14 cellular contexts compared by ENCODE assay signal in genomic region chr10:125911145-125911544, GRCh38. TPM values are rescaled to one million over a fixed set of nuclear protein-coding genes. Genes with fewer than 3 reads are reported as not detected.
DNase-seq lines count a peak whose midpoint lies in the region; ATAC-seq, FAIRE-seq and TF ChIP-seq lines count a peak whose summit lies in the region.
"Had no signal": no experiment of that assay in that cellular context is flagged by ENCODE, and none has a peak within 500 bp of the region (broad histone marks: within the 10 kb centered on the region; RNA-seq: fewer than 3 reads in every experiment).

No MANE protein-coding gene starts in this region.

- H3K27ac Mint-ChIP-seq in Caco-2 (ENCODE audit: unreplicated experiment): no peak overlapping the region
- H3K27ac Mint-ChIP-seq: CD4-positive, CD25-positive, alpha-beta regulatory T cell had no signal

- 43 to 44% methylated on average over 10 of the region's 10 CpGs for WGBS in pancreas, 2 donors
- 74 to 84% methylated on average over 10 of the region's 10 CpGs for WGBS in aorta, 2 donors

- no peaks in the 10 kb centered on the region for H3K27me3 Mint-ChIP-seq in Caco-2 (ENCODE audit: insufficient read depth, unreplicated experiment)

- H3K27me3 ChIP-seq in Caco-2 (replicated peaks; ENCODE audit: control insufficient read depth, insufficient read depth, low read length) (no peaks in the 10 kb centered on the region), colonic mucosa (no peaks in the 10 kb centered on the region), pancreas (no peaks in the 10 kb centered on the region), aorta (ENCODE audit: control insufficient read depth in 1 of 2, insufficient read depth in 2 of 2, low read length in 1 of 2) (peaks cover 0 to 2% of the 10 kb centered on the region in 2 donors)
- H3K27me3 ChIP-seq: BLaER1 treated with 17β-estradiol and CSF1 and Interleukin-3, amounts not matched to agents 10 nM and 100 nM had no signal

- intact Hi-C loops in Caco-2 (cut with micrococcal nuclease; ENCODE audit: unreplicated experiment) (no loop called here), colonic mucosa (cut with DNase I) (no loop called here), pancreas (cut with DNase I) (no loop called here), aorta (cut with DNase I) (no loop called here)

- H3K4me3 Mint-ChIP-seq in Caco-2 (ENCODE audit: unreplicated experiment): peak overlapping the region; percentile 50
- H3K4me3 Mint-ChIP-seq: CD4-positive, CD25-positive, alpha-beta regulatory T cell had no signal

- H3K4me3 ChIP-seq in Caco-2 (ENCODE audit: low read depth, low read length): no peak overlapping the region
- H3K4me3 ChIP-seq in colonic mucosa: no peak overlapping the region
- no peak overlapping the region for H3K4me3 ChIP-seq in pancreas
- H3K4me3 ChIP-seq in aorta (ENCODE audit: low read length in 2 of 2): no peak overlapping the region
- H3K4me3 ChIP-seq: BLaER1 treated with 17β-estradiol and CSF1 and Interleukin-3, amounts not matched to agents 10 nM and 100 nM had no signal

- FAIRE-seq in pancreas (lab: Jason Lieb, UNC): no peak
- FAIRE-seq: GM18507 had no signal

- no peaks in the 10 kb centered on the region for H3K36me3 Mint-ChIP-seq in Caco-2 (ENCODE audit: insufficient read depth, unreplicated experiment)
- H3K36me3 Mint-ChIP-seq: CD4-positive, CD25-positive, alpha-beta regulatory T cell had no signal

- no TSS peak for BruUV-seq in Caco-2 (replicated peaks; lab: Mats Ljungman, UMichigan)

- CTCF ChIA-PET in Caco-2 (lab: Charles Lee): no interaction called here

- DNase-seq in Caco-2 (no peak), colonic mucosa (peak; percentile 52), pancreas (peak in 1 of 6 donors; percentile 39), aorta (no peak), putamen (ENCODE audit: low spot score) (no peak), NCI-H69 (lab: John Stamatoyannopoulos, UW) (no peak)
- DNase-seq: ACHN; Calu3; CD4-positive, CD25-positive, alpha-beta regulatory T cell; DMS 273 treated with DMSO at 0.1 percent for 48 hours; H7 had no signal

- POLR2A ChIA-PET in Caco-2 (lab: Charles Lee): no interaction called here

- peaks cover 5% of the 10 kb centered on the region for H3K4me1 ChIP-seq in Caco-2
- H3K4me1 ChIP-seq in colonic mucosa: no peaks in the 10 kb centered on the region
- H3K4me1 ChIP-seq in pancreas: peaks cover 7 to 27% (median 8%) of the 10 kb centered on the region in 3 donors
- H3K4me1 ChIP-seq in aorta (ENCODE audit: control insufficient read depth in 1 of 2, insufficient read depth in 2 of 2, low read length in 2 of 2): no peaks in the 10 kb centered on the region
- H3K4me1 ChIP-seq: BLaER1 treated with 17β-estradiol and CSF1 and Interleukin-3, amounts not matched to agents 10 nM and 100 nM had no signal

- H3K9ac ChIP-seq in colonic mucosa (ENCODE audit: low read depth in 2 of 2, low read length in 2 of 2): no peak overlapping the region
- H3K9ac ChIP-seq: BLaER1 treated with 17β-estradiol and CSF1 and Interleukin-3, amounts not matched to agents 10 nM and 100 nM had no signal

- H3K4me1 Mint-ChIP-seq in Caco-2 (ENCODE audit: low read depth, unreplicated experiment): peaks cover 19% of the 10 kb centered on the region
- H3K4me1 Mint-ChIP-seq: CD4-positive, CD25-positive, alpha-beta regulatory T cell had no signal

- TF ChIP-seq CTCF in Caco-2 (IDR thresholded peaks at IDR 0.05; ENCODE audit: insufficient read depth in 1 of 2, low read depth in 1 of 2, low read length in 1 of 2, severe bottlenecking in 1 of 2, unreplicated experiment in 1 of 2) (no peak), colonic mucosa (IDR thresholded peaks at IDR 0.05) (no peak), pancreas (IDR thresholded peaks at IDR 0.05) (no peak)

- H3K9me3 ChIP-seq in Caco-2: no peaks in the 10 kb centered on the region
- no peaks in the 10 kb centered on the region for H3K9me3 ChIP-seq in colonic mucosa
- no peaks in the 10 kb centered on the region for H3K9me3 ChIP-seq in pancreas
- H3K9me3 ChIP-seq in aorta (ENCODE audit: control insufficient read depth, low read length): peaks cover 4% of the 10 kb centered on the region
- H3K9me3 ChIP-seq: BLaER1 treated with 17β-estradiol and CSF1 and Interleukin-3, amounts not matched to agents 10 nM and 100 nM had no signal

- ATAC-seq in pancreas: peak; percentile 49 to 70 (median 58)
- ATAC-seq in aorta (ENCODE audit: low FRiP score): peak; percentile 23
- no peak for ATAC-seq in HG02623 (IDR thresholded peaks at IDR 0.05; ENCODE audit: unreplicated experiment)

- H3K36me3 ChIP-seq in Caco-2 (ENCODE audit: control insufficient read depth, insufficient read depth, low read length): no peaks in the 10 kb centered on the region
- H3K36me3 ChIP-seq in colonic mucosa: no peaks in the 10 kb centered on the region
- no peaks in the 10 kb centered on the region for H3K36me3 ChIP-seq in pancreas
- H3K36me3 ChIP-seq in aorta (ENCODE audit: control insufficient read depth in 1 of 2, insufficient read depth in 2 of 2, low read length in 1 of 2): no peaks in the 10 kb centered on the region
- H3K36me3 ChIP-seq: BLaER1 treated with 17β-estradiol and CSF1 and Interleukin-3, amounts not matched to agents 10 nM and 100 nM had no signal

- no peaks in the 10 kb centered on the region for H3K9me3 Mint-ChIP-seq in Caco-2 (ENCODE audit: unreplicated experiment)
- H3K9me3 Mint-ChIP-seq: CD4-positive, CD25-positive, alpha-beta regulatory T cell had no signal

- H3K27ac ChIP-seq in colonic mucosa (peak overlapping the region; percentile 63), pancreas (peak overlapping the region; percentile 14 to 64 (median 58)), aorta (ENCODE audit: low read depth in 1 of 2, low read length in 2 of 2) (no peak overlapping the region)
- H3K27ac ChIP-seq: BLaER1 treated with 17β-estradiol and CSF1 and Interleukin-3, amounts not matched to agents 10 nM and 100 nM had no signal

RNA-seq across cellular contexts. Expression of gene FANK1, which starts 14.8 kb away (rescaled TPM):
- 0.49 and 0.73 TPM in 2 replicates for total RNA-seq in Caco-2 (2022)
- total RNA-seq in colonic mucosa: 1 to 10 TPM; 5.8 to 6.9 TPM
- total RNA-seq in pancreas: 1 to 10 TPM; 1.6 to 4.3 (median 2.3) TPM
- polyA plus RNA-seq in pancreas: 10 to 100 TPM in 1 of 2 donors, 1 to 10 TPM in 1; 5.7 to 13.2 TPM
- total RNA-seq in aorta: 1 to 10 TPM; 1.3 to 1.8 TPM
- 1 to 10 TPM; 1.9 to 6.1 TPM for polyA plus RNA-seq in aorta

RNA-seq across cellular contexts. Expression of gene DHX32, which starts 30.1 kb away (rescaled TPM):
- total RNA-seq in Caco-2 (2022) (24.8 and 25.0 TPM in 2 replicates), colonic mucosa (10 to 100 TPM; 64.0 to 86.3 TPM), pancreas (10 to 100 TPM; 17.2 to 33.1 (median 24.9) TPM), aorta (10 to 100 TPM; 21.2 to 22.6 TPM)
- polyA plus RNA-seq in pancreas (10 to 100 TPM; 16.9 to 18.6 TPM), aorta (10 to 100 TPM in 1 of 2 donors, 1 to 10 TPM in 1; 9.5 to 10.7 TPM)

Comparison
In these comparisons a context has a peak if more than half of its experiments do, and no peak if none do; other contexts are left out.
1. H3K27ac ChIP-seq: peak in colonic mucosa (single experiment) and pancreas (4 of 4); none in aorta (0 of 2).